16 cellular contexts compared by ENCODE assay signal in the genomic region with DNA sequence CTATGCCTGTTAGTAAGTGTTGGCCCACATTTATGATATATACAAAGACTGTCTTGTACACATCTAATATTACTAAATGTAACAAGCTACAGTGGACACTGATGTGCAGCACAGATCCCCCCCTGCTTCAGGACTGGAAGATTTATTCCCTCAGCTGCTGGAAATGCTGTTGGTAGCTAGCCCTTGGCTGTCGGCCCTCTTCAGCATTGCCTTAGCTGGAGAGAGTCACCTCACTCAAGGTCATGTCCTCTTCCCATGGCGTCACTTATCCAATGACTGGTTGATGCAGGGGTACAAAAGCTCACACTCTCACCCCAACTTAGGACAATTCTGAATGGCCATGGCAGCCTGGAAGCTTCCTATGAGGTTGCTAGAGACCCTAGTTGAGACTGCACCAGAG.
A peak's percentile ranks its signal among the peaks of the same experiment; 100 is the strongest.
DNase-seq lines count a peak whose midpoint lies in the region; ATAC-seq and TF ChIP-seq lines count a peak whose summit lies in the region.
"Had no signal": no experiment of that assay in that cellular context is flagged by ENCODE, and none has a peak within 500 bp of the region (broad histone marks: within the 10 kb centered on the region; RNA-seq: fewer than 3 reads in every experiment).

No MANE protein-coding gene starts in this region.

- no peak overlapping the region for H2BK120ac ChIP-seq in mesenchymal stem cell (ENCODE audit: low read depth, low read length)

- H3K27ac ChIP-seq in right atrium auricular region (no peak overlapping the region), mesenchymal stem cell (ENCODE audit: low read length, poor library complexity, severe bottlenecking) (no peak overlapping the region)
- H3K27ac ChIP-seq: BLaER1 had no signal

- H4K91ac ChIP-seq in mesenchymal stem cell (ENCODE audit: low read length), result peak overlapping the region; percentile 65

- H3K27me3 ChIP-seq in right atrium auricular region (no peaks in the 10 kb centered on the region), mesenchymal stem cell (ENCODE audit: control insufficient read depth in 1 of 2, insufficient read depth in 1 of 2, low read length in 2 of 2) (no peaks in the 10 kb centered on the region)
- H3K27me3 ChIP-seq: BLaER1 had no signal

- 93% methylated on average over 2 of the region's 2 CpGs for WGBS in mesenchymal stem cell

- H3K23ac ChIP-seq in mesenchymal stem cell (ENCODE audit: low read length in 2 of 2), result no peak overlapping the region

- no peak overlapping the region for H3K9ac ChIP-seq in mesenchymal stem cell (ENCODE audit: low read length)
- H3K9ac ChIP-seq: BLaER1 had no signal

- H3K4me3 ChIP-seq in right atrium auricular region, result no peak overlapping the region
- H3K4me3 ChIP-seq in mesenchymal stem cell (ENCODE audit: insufficient read depth in 1 of 2, low read depth in 1 of 2, low read length in 2 of 2), result no peak overlapping the region
- H3K4me3 ChIP-seq: BLaER1 had no signal

- H3K36me3 ChIP-seq in right atrium auricular region (no peaks in the 10 kb centered on the region), mesenchymal stem cell (ENCODE audit: control insufficient read depth in 1 of 2, insufficient read depth in 2 of 2, low read depth in 1 of 2, low read length in 2 of 2) (peaks cover 0 to 8% of the 10 kb centered on the region in 2 experiments)
- H3K36me3 ChIP-seq: BLaER1 had no signal

- H3K14ac ChIP-seq in mesenchymal stem cell (ENCODE audit: low read length in 2 of 2), result no peak overlapping the region

- intact Hi-C loops in Right ventricle myocardium superior (cut with DNase I) (no loop called here), left cardiac atrium (cut with DNase I) (no loop called here)

- H3K4me1 ChIP-seq in right atrium auricular region (no peaks in the 10 kb centered on the region), mesenchymal stem cell (ENCODE audit: control insufficient read depth, insufficient read depth, low read depth, low read length) (no peaks in the 10 kb centered on the region)
- H3K4me1 ChIP-seq: BLaER1, Caco-2 had no signal

- no peak overlapping the region for H4K8ac ChIP-seq in mesenchymal stem cell (ENCODE audit: low read length)

- H2BK15ac ChIP-seq in mesenchymal stem cell (ENCODE audit: low read depth, poor library complexity, severe bottlenecking), result no peak overlapping the region

- TF ChIP-seq CTCF in right atrium auricular region (IDR thresholded peaks at IDR 0.05), result no peak

- H3K4ac ChIP-seq in mesenchymal stem cell (ENCODE audit: low read depth in 1 of 2, low read length in 2 of 2), result no peak overlapping the region

- H2BK12ac ChIP-seq in mesenchymal stem cell (ENCODE audit: low read length in 2 of 2), result no peak overlapping the region

- no peak overlapping the region for H2BK5ac ChIP-seq in mesenchymal stem cell (ENCODE audit: low read depth, low read length, poor library complexity, severe bottlenecking)

- H3K4me2 ChIP-seq in mesenchymal stem cell (ENCODE audit: low read length, poor library complexity, severe bottlenecking), result no peak overlapping the region
- H3K4me2 ChIP-seq: BLaER1 had no signal

- H2AK5ac ChIP-seq in mesenchymal stem cell (ENCODE audit: low read length, severe bottlenecking), result no peak overlapping the region

- no peaks in the 10 kb centered on the region for H3K79me1 ChIP-seq in mesenchymal stem cell (replicated peaks; ENCODE audit: low read length, poor library complexity, severe bottlenecking)

- DNase-seq in Right ventricle myocardium superior (peak; percentile 40), right atrium auricular region (ENCODE audit: low spot score) (no peak), left cardiac atrium (peak; percentile 21), mesenchymal stem cell (no peak), OCI-M1 (lab: John Stamatoyannopoulos, UW) (no peak), islet precursor cell (no peak), NCI-H1694 (lab: John Stamatoyannopoulos, UW) (no peak)
- DNase-seq: 8988T; AML-193; Caco-2; CD8-positive, alpha-beta memory T cell; DND-41; GDM1; GOT3; H9 had no signal

- H3K18ac ChIP-seq in mesenchymal stem cell (ENCODE audit: low read depth in 1 of 2, low read length in 2 of 2), result no peak overlapping the region

- H3K9me3 ChIP-seq in right atrium auricular region (no peaks in the 10 kb centered on the region), mesenchymal stem cell (ENCODE audit: control insufficient read depth, low read length) (no peaks in the 10 kb centered on the region)
- H3K9me3 ChIP-seq: BLaER1, Caco-2 had no signal

- H2AFZ ChIP-seq in mesenchymal stem cell (ENCODE audit: low read depth, low read length), result no peak overlapping the region

- ATAC-seq in Right ventricle myocardium superior (ENCODE audit: poor library complexity) (peak; percentile 79), left cardiac atrium (peak; percentile 56 to 81)

Comparison
In these comparisons a context has a peak if more than half of its experiments do, and no peak if none do; other contexts are left out.
1. DNase-seq: peak in Right ventricle myocardium superior (single experiment) and left cardiac atrium (single experiment); none in right atrium auricular region (single experiment), mesenchymal stem cell (single experiment), OCI-M1 (single experiment), islet precursor cell (single experiment) and NCI-H1694 (single experiment).